2 cellular contexts compared by ENCODE assay signal in genomic region chr10:71270821-71271220, GRCh38.
A peak's percentile ranks its signal among the peaks of the same experiment; 100 is the strongest.
TF ChIP-seq lines count a peak whose summit lies in the region.

No MANE protein-coding gene starts in this region.

TF ChIP-seq in GM23338, 12 proteins besides CTCF, POLR2A, EP300 and RAD21:
- TF ChIP-seq ZNF331 (CRISPR knock-in tag; IDR thresholded peaks at IDR 0.05; ENCODE audit: low read depth): no peak
- TF ChIP-seq STAT1 (IDR thresholded peaks at IDR 0.05; ENCODE audit: unreplicated experiment): no peak
- TF ChIP-seq ZNF462 (CRISPR knock-in tag; IDR thresholded peaks at IDR 0.05): no peak
- TF ChIP-seq REST (IDR thresholded peaks at IDR 0.05; ENCODE audit: unreplicated experiment): no peak
- TF ChIP-seq NANOG (IDR thresholded peaks at IDR 0.05; ENCODE audit: borderline replicate concordance): no peak
- no peak for TF ChIP-seq ETS1 (IDR thresholded peaks at IDR 0.05)
- TF ChIP-seq CREB1 (CRISPR knock-in tag; IDR thresholded peaks at IDR 0.05; ENCODE audit: low read depth): no peak
- no peak for TF ChIP-seq EZH2 (IDR thresholded peaks at IDR 0.05; ENCODE audit: low read depth, unreplicated experiment)
- no peak for TF ChIP-seq EZH2phosphoT487 (IDR thresholded peaks at IDR 0.05; ENCODE audit: unreplicated experiment)
- TF ChIP-seq POLR2AphosphoS5 (IDR thresholded peaks at IDR 0.05; ENCODE audit: low read depth): no peak
- TF ChIP-seq ZNF114 (CRISPR knock-in tag; IDR thresholded peaks at IDR 0.05): no peak
- no peak for TF ChIP-seq JUNB (IDR thresholded peaks at IDR 0.05; ENCODE audit: unreplicated experiment)

TF ChIP-seq in K562, 482 proteins besides CTCF, POLR2A, EP300 and RAD21:
- TF ChIP-seq ZBTB12 (CRISPR knock-in tag; IDR thresholded peaks at IDR 0.05): no peak
- 0 out of 4 replicates have a peak, but pooled peaks of 1 of the 2 experiments have one; percentile 19 for TF ChIP-seq MAZ (CRISPR knock-in tag; conservative IDR thresholded peaks at IDR 0.05 in 1 of 2, IDR thresholded peaks at IDR 0.05 in 1 of 2)
- no peak for TF ChIP-seq FOXJ2 (tag; IDR thresholded peaks at IDR 0.05)
- 0 out of 2 replicates have a peak, but pooled peaks have one; percentile 34 for TF ChIP-seq ATF2 (CRISPR knock-in tag; IDR thresholded peaks at IDR 0.05)
- TF ChIP-seq SRSF3 (IDR thresholded peaks at IDR 0.05; ENCODE audit: insufficient read depth, low read length): no peak
